In genomic region chr11:57260937-57261783, GRCh38 we compare ENCODE assay signal across 34 cellular contexts. TPM values are rescaled to one million over a fixed set of nuclear protein-coding genes. Genes with fewer than 3 reads are reported as not detected.
A peak's percentile ranks its signal among the peaks of the same experiment; 100 is the strongest.
DNase-seq lines count a peak whose midpoint lies in the region; ATAC-seq and TF ChIP-seq lines count a peak whose summit lies in the region.
"Had no signal": no experiment of that assay in that cellular context is flagged by ENCODE, and none has a peak within 500 bp of the region (broad histone marks: within the 10 kb centered on the region; RNA-seq: fewer than 3 reads in every experiment).

No MANE protein-coding gene starts in this region.

- intact Hi-C loops in activated CD4-positive, alpha-beta T cell treated with anti-CD3 and anti-CD28 coated beads for 36 hours (cut with DNase I, micrococcal nuclease): no loop called here

- TF ChIP-seq CTCF in nephron progenitor cell (IDR thresholded peaks at IDR 0.05): no peak

- H3K27ac Mint-ChIP-seq in activated CD4-positive, alpha-beta T cell treated with anti-CD3 and anti-CD28 coated beads for 36 hours: no peak overlapping the region
- H3K27ac Mint-ChIP-seq in activated T-helper 17 cell treated with anti-CD3 and anti-CD28 coated beads, Interleukin-2, amount 50 U/mL, for 72 hours: no peak overlapping the region
- H3K27ac Mint-ChIP-seq in nephron progenitor cell: peak overlapping the region; percentile 65
- H3K27ac Mint-ChIP-seq: activated CD8-positive, alpha-beta T cell treated with anti-CD3 and anti-CD28 coated beads for 36 hours; activated naive CD4-positive, alpha-beta T cell treated with anti-CD3 and anti-CD28 coated beads, Interleukin-2, amount 50 U/mL, for 24 hours; activated T-helper 2 cell treated with anti-CD3 and anti-CD28 coated beads, Interferon-gamma antibody, Interleukin-2, Interleukin-4, amounts not matched to agents 10 μg/mL and 5 μg/mL and 100 μg/mL, durations not matched to agents 14 hours and 24 hours and 36 hours; CD4-positive, alpha-beta T cell; neural progenitor cell; T-helper 1 cell treated with Interleukin-12 subunit alpha and Interleukin-12 subunit beta and Interleukin-4 antibody, amounts not matched to agents 30 μg/mL and 1 μg/mL, for 36 hours had no signal

- no peaks in the 10 kb centered on the region for H3K4me1 Mint-ChIP-seq in activated CD4-positive, alpha-beta T cell treated with anti-CD3 and anti-CD28 coated beads for 36 hours
- H3K4me1 Mint-ChIP-seq in activated T-helper 17 cell treated with anti-CD3 and anti-CD28 coated beads, Interleukin-2, amount 50 U/mL, for 72 hours: no peaks in the 10 kb centered on the region
- peaks cover 9% of the 10 kb centered on the region for H3K4me1 Mint-ChIP-seq in nephron progenitor cell
- H3K4me1 Mint-ChIP-seq: activated naive CD4-positive, alpha-beta T cell treated with anti-CD3 and anti-CD28 coated beads, Interleukin-2, amount 50 U/mL, for 24 hours; neural progenitor cell had no signal

- POLR2A ChIA-PET in activated CD4-positive, alpha-beta T cell treated with anti-CD3 and anti-CD28 coated beads for 36 hours (lab: Charles Lee): interaction anchor here (0.6 kb wide), 1 partner anchor 12 kb away, joined by 7 read pairs; no protein-coding TSS in a partner anchor

- H3K9me3 Mint-ChIP-seq in activated CD4-positive, alpha-beta T cell treated with anti-CD3 and anti-CD28 coated beads for 36 hours (ENCODE audit: low read depth): peaks cover 4% of the 10 kb centered on the region
- H3K9me3 Mint-ChIP-seq in activated T-helper 17 cell treated with anti-CD3 and anti-CD28 coated beads, Interleukin-2, amount 50 U/mL, for 72 hours: peaks cover 5% of the 10 kb centered on the region
- H3K9me3 Mint-ChIP-seq in nephron progenitor cell: peaks cover 43% of the 10 kb centered on the region

- DNase-seq in activated CD4-positive, alpha-beta T cell treated with anti-CD3 and anti-CD28 coated beads for 36 hours: peak; percentile 7
- DNase-seq in activated CD4-positive, alpha-beta T cell treated with anti-CD3 and anti-CD28 coated beads, Interleukin-2, amount 50 U/mL, for 1 hour: no peak
- no peak for DNase-seq in nephron progenitor cell
- DNase-seq: activated CD8-positive, alpha-beta T cell treated with anti-CD3 and anti-CD28 coated beads for 36 hours; AML-193; aorta; CD4-positive, alpha-beta T cell; colonic mucosa; effector memory CD4-positive, alpha-beta T cell; EL; erythroblast; GOT3; islet precursor cell; left ventricle myocardium inferior; mesendoderm; NCI-H146; NCI-H2107; NCI-H345; NCI-H69; Right ventricle myocardium superior; stomach had no signal

- no peaks in the 10 kb centered on the region for H3K36me3 Mint-ChIP-seq in activated CD4-positive, alpha-beta T cell treated with anti-CD3 and anti-CD28 coated beads for 36 hours (ENCODE audit: low read depth)
- H3K36me3 Mint-ChIP-seq in activated T-helper 17 cell treated with anti-CD3 and anti-CD28 coated beads, Interleukin-2, amount 50 U/mL, for 72 hours (ENCODE audit: low read depth): no peaks in the 10 kb centered on the region
- peaks cover under 1% of the 10 kb centered on the region for H3K36me3 Mint-ChIP-seq in nephron progenitor cell (ENCODE audit: low read depth)
- H3K36me3 Mint-ChIP-seq: activated naive CD4-positive, alpha-beta T cell treated with anti-CD3 and anti-CD28 coated beads, Interleukin-2, amount 50 U/mL, for 24 hours; neural progenitor cell had no signal

- no peak overlapping the region for H3K4me3 Mint-ChIP-seq in activated CD4-positive, alpha-beta T cell treated with anti-CD3 and anti-CD28 coated beads for 36 hours
- H3K4me3 Mint-ChIP-seq in activated T-helper 17 cell treated with anti-CD3 and anti-CD28 coated beads, Interleukin-2, amount 50 U/mL, for 72 hours: no peak overlapping the region
- no peak overlapping the region for H3K4me3 Mint-ChIP-seq in nephron progenitor cell
- H3K4me3 Mint-ChIP-seq: activated CD8-positive, alpha-beta T cell treated with anti-CD3 and anti-CD28 coated beads for 36 hours; activated naive CD4-positive, alpha-beta T cell treated with anti-CD3 and anti-CD28 coated beads, Interleukin-2, amount 50 U/mL, for 24 hours; CD4-positive, alpha-beta T cell; neural progenitor cell; T-helper 1 cell treated with Interleukin-12 subunit alpha and Interleukin-12 subunit beta and Interleukin-4 antibody, amounts not matched to agents 30 μg/mL and 1 μg/mL, for 36 hours had no signal

- CTCF ChIA-PET in activated CD4-positive, alpha-beta T cell treated with anti-CD3 and anti-CD28 coated beads for 36 hours (lab: Charles Lee): interaction anchor here (1.3 kb wide), 1 partner anchor 17 kb away, joined by 3 read pairs; no protein-coding TSS in a partner anchor

- H3K27me3 Mint-ChIP-seq in activated CD4-positive, alpha-beta T cell treated with anti-CD3 and anti-CD28 coated beads for 36 hours: peaks cover 9% of the 10 kb centered on the region
- H3K27me3 Mint-ChIP-seq in activated T-helper 17 cell treated with anti-CD3 and anti-CD28 coated beads, Interleukin-2, amount 50 U/mL, for 72 hours: peaks cover 16% of the 10 kb centered on the region
- H3K27me3 Mint-ChIP-seq in nephron progenitor cell (ENCODE audit: low read depth, poor library complexity): no peaks in the 10 kb centered on the region

- ATAC-seq in activated CD4-positive, alpha-beta T cell treated with anti-CD3 and anti-CD28 coated beads for 36 hours: no peak
- ATAC-seq in HG02870 (IDR thresholded peaks at IDR 0.05; ENCODE audit: unreplicated experiment) (peak; percentile 63), HG03108 (IDR thresholded peaks at IDR 0.05; ENCODE audit: unreplicated experiment) (no peak), GM18511 (IDR thresholded peaks at IDR 0.05; ENCODE audit: unreplicated experiment) (no peak), GM19328 (IDR thresholded peaks at IDR 0.05; ENCODE audit: unreplicated experiment) (no peak)
- ATAC-seq in activated T-helper 17 cell treated with anti-CD3 and anti-CD28 coated beads, Interleukin-2, amount 50 U/mL, for 72 hours (replicated peaks): peak; percentile 46
- ATAC-seq: activated CD4-positive, CD25-positive, alpha-beta regulatory T cell treated with anti-CD3 and anti-CD28 coated beads, Interleukin-2, amount 50 U/mL, for 24 hours; activated CD8-positive, alpha-beta T cell treated with anti-CD3 and anti-CD28 coated beads for 36 hours; Panc1; SK-N-SH treated with all-trans-retinoic acid at 6 μM for 48 hours had no signal

RNA-seq across cellular contexts. Expression of gene APLNR, which starts 24.1 kb away (rescaled TPM):
- total RNA-seq in activated CD4-positive, alpha-beta T cell treated with anti-CD3 and anti-CD28 coated beads for 36 hours: not detected
- not detected for total RNA-seq in activated T-helper 17 cell treated with anti-CD3 and anti-CD28 coated beads, Interleukin-2, amount 50 U/mL, for 72 hours
- total RNA-seq: activated CD8-positive, alpha-beta T cell treated with anti-CD3 and anti-CD28 coated beads for 36 hours; activated T-helper 2 cell treated with anti-CD3 and anti-CD28 coated beads, Interferon-gamma antibody, Interleukin-2, Interleukin-4, amounts not matched to agents 10 μg/mL and 5 μg/mL and 100 μg/mL, durations not matched to agents 14 hours and 24 hours and 36 hours; CD4-positive, alpha-beta T cell; HT-29 had no signal

Comparison
In these comparisons a context has a peak if more than half of its experiments do, and no peak if none do; other contexts are left out.
1. ATAC-seq: peak in HG02870 (single experiment) and activated T-helper 17 cell treated with anti-CD3 and anti-CD28 coated beads, Interleukin-2, amount 50 U/mL, for 72 hours (single experiment); none in activated CD4-positive, alpha-beta T cell treated with anti-CD3 and anti-CD28 coated beads for 36 hours (single experiment), HG03108 (single experiment), GM18511 (single experiment) and GM19328 (single experiment).